ENCODE assay signal across 16 cellular contexts in genomic region chr2:24914713-24915112, GRCh38. TPM values are rescaled to one million over a fixed set of nuclear protein-coding genes. Genes with fewer than 3 reads are reported as not detected.
DNase-seq lines count a peak whose midpoint lies in the region; ATAC-seq and TF ChIP-seq lines count a peak whose summit lies in the region.
"Had no signal": no experiment of that assay in that cellular context is flagged by ENCODE, and none has a peak within 500 bp of the region (broad histone marks: within the 10 kb centered on the region; RNA-seq: fewer than 3 reads in every experiment).

No MANE protein-coding gene starts in this region.

- H3K4me3 Mint-ChIP-seq in CD4-positive, alpha-beta T cell, result peak overlapping the region; percentile 45
- H3K4me3 Mint-ChIP-seq in nephron progenitor cell, result peak overlapping the region; percentile 34
- no peak overlapping the region for H3K4me3 Mint-ChIP-seq in stimulated activated memory B cell treated with anti-CD40 and anti-IgM and Interleukin-4, amounts not matched to agents 10 μg/mL and 1 μg/mL and 100 μg/mL, for 72 hours
- H3K4me3 Mint-ChIP-seq in stimulated activated naive CD8-positive, alpha-beta T cell treated with anti-CD3 and anti-CD28 coated beads, Interleukin-15, amount 100 ng/mL, for 72 hours, result no peak overlapping the region

- H3K27me3 Mint-ChIP-seq in CD4-positive, alpha-beta T cell, result no peaks in the 10 kb centered on the region
- H3K27me3 Mint-ChIP-seq in nephron progenitor cell (ENCODE audit: low read depth, poor library complexity), result peaks cover 9% of the 10 kb centered on the region
- no peaks in the 10 kb centered on the region for H3K27me3 Mint-ChIP-seq in stimulated activated memory B cell treated with anti-CD40 and anti-IgM and Interleukin-4, amounts not matched to agents 10 μg/mL and 1 μg/mL and 100 μg/mL, for 72 hours
- H3K27me3 Mint-ChIP-seq in stimulated activated naive CD8-positive, alpha-beta T cell treated with anti-CD3 and anti-CD28 coated beads, Interleukin-15, amount 100 ng/mL, for 72 hours, result no peaks in the 10 kb centered on the region

- CTCF ChIA-PET in CD4-positive, alpha-beta T cell (lab: Charles Lee), result no interaction called here

- H3K27me3 ChIP-seq in CD4-positive, alpha-beta T cell (ENCODE audit: control insufficient read depth, insufficient read depth, low read length), result no peaks in the 10 kb centered on the region
- no peaks in the 10 kb centered on the region for H3K27me3 ChIP-seq in Peyer's patch
- H3K27me3 ChIP-seq: MG63 had no signal

- intact Hi-C loops in CD4-positive, alpha-beta T cell (cut with DNase I, micrococcal nuclease), result loop anchor here in 1 of 2 experiments (5.0 kb wide), 1 partner anchor 117 kb away; no protein-coding TSS in a partner anchor

- no peak for DNase-seq in CD4-positive, alpha-beta T cell
- peak in 2 of 3 donors; percentile 54 to 62 for DNase-seq in Peyer's patch
- no peak for DNase-seq in nephron progenitor cell
- DNase-seq in SIG-M5 (lab: John Stamatoyannopoulos, UW), result no peak
- no peak for DNase-seq in stimulated activated naive CD8-positive, alpha-beta T cell treated with anti-CD3 and anti-CD28 coated beads, Interleukin-15, amount 100 ng/mL, for 72 hours
- DNase-seq: ACHN, DMS79 treated with DMSO at 0.1 percent for 48 hours, GOT3, MG63, NCI-H1092, NCI-H146, NCI-H2081 treated with DMSO at 0.1 percent for 48 hours, NCI-H510A, PC-9 had no signal

- no peak for TF ChIP-seq CTCF in CD4-positive, alpha-beta T cell (IDR thresholded peaks at IDR 0.05)
- TF ChIP-seq CTCF in Peyer's patch (IDR thresholded peaks at IDR 0.05), result no peak
- TF ChIP-seq CTCF in nephron progenitor cell (IDR thresholded peaks at IDR 0.05), result no peak

- H3K4me1 ChIP-seq in Peyer's patch, result peaks cover 0 to 32% (median 5%) of the 10 kb centered on the region in 4 donors

- H3K9me3 Mint-ChIP-seq in CD4-positive, alpha-beta T cell, result no peaks in the 10 kb centered on the region
- peaks cover 18% of the 10 kb centered on the region for H3K9me3 Mint-ChIP-seq in nephron progenitor cell
- H3K9me3 Mint-ChIP-seq in stimulated activated memory B cell treated with anti-CD40 and anti-IgM and Interleukin-4, amounts not matched to agents 10 μg/mL and 1 μg/mL and 100 μg/mL, for 72 hours, result no peaks in the 10 kb centered on the region
- no peaks in the 10 kb centered on the region for H3K9me3 Mint-ChIP-seq in stimulated activated naive CD8-positive, alpha-beta T cell treated with anti-CD3 and anti-CD28 coated beads, Interleukin-15, amount 100 ng/mL, for 72 hours

- peaks cover 27% of the 10 kb centered on the region for H3K4me1 Mint-ChIP-seq in CD4-positive, alpha-beta T cell (ENCODE audit: low read depth)
- peaks cover 42% of the 10 kb centered on the region for H3K4me1 Mint-ChIP-seq in nephron progenitor cell
- H3K4me1 Mint-ChIP-seq in stimulated activated memory B cell treated with anti-CD40 and anti-IgM and Interleukin-4, amounts not matched to agents 10 μg/mL and 1 μg/mL and 100 μg/mL, for 72 hours, result peaks cover 45% of the 10 kb centered on the region
- H3K4me1 Mint-ChIP-seq in stimulated activated naive CD8-positive, alpha-beta T cell treated with anti-CD3 and anti-CD28 coated beads, Interleukin-15, amount 100 ng/mL, for 72 hours, result peaks cover 69% of the 10 kb centered on the region

- no peak for TF ChIP-seq POLR2A in Peyer's patch (IDR thresholded peaks at IDR 0.05)

- no peak overlapping the region for H3K27ac Mint-ChIP-seq in CD4-positive, alpha-beta T cell
- H3K27ac Mint-ChIP-seq in nephron progenitor cell, result no peak overlapping the region
- H3K27ac Mint-ChIP-seq in stimulated activated memory B cell treated with anti-CD40 and anti-IgM and Interleukin-4, amounts not matched to agents 10 μg/mL and 1 μg/mL and 100 μg/mL, for 72 hours, result peak overlapping the region; percentile 8
- no peak overlapping the region for H3K27ac Mint-ChIP-seq in stimulated activated naive CD8-positive, alpha-beta T cell treated with anti-CD3 and anti-CD28 coated beads, Interleukin-15, amount 100 ng/mL, for 72 hours

- no peak for ATAC-seq in CD4-positive, alpha-beta T cell (ENCODE audit: poor library complexity)
- ATAC-seq in stimulated activated memory B cell treated with anti-CD40 and anti-IgM and Interleukin-4, amounts not matched to agents 10 μg/mL and 1 μg/mL and 100 μg/mL, for 72 hours, result no peak
- ATAC-seq in GM18861 (IDR thresholded peaks at IDR 0.05; ENCODE audit: unreplicated experiment), result no peak
- no peak for ATAC-seq in stimulated activated naive CD8-positive, alpha-beta T cell treated with anti-CD3 and anti-CD28 coated beads, Interleukin-15, amount 100 ng/mL, for 72 hours

- POLR2A ChIA-PET in CD4-positive, alpha-beta T cell (lab: Charles Lee), result no interaction called here

- no peak overlapping the region for H3K27ac ChIP-seq in CD4-positive, alpha-beta T cell (ENCODE audit: low read depth, low read length)
- H3K27ac ChIP-seq in Peyer's patch, result peak overlapping the region in 1 of 4 donors; percentile 1
- H3K27ac ChIP-seq: PC-9 had no signal

- peaks cover 15% of the 10 kb centered on the region for H3K36me3 Mint-ChIP-seq in CD4-positive, alpha-beta T cell (ENCODE audit: low read depth)
- peaks cover 45% of the 10 kb centered on the region for H3K36me3 Mint-ChIP-seq in nephron progenitor cell (ENCODE audit: low read depth)
- peaks cover 52% of the 10 kb centered on the region for H3K36me3 Mint-ChIP-seq in stimulated activated memory B cell treated with anti-CD40 and anti-IgM and Interleukin-4, amounts not matched to agents 10 μg/mL and 1 μg/mL and 100 μg/mL, for 72 hours

- H3K9me3 ChIP-seq in CD4-positive, alpha-beta T cell (ENCODE audit: control insufficient read depth, low read length), result no peaks in the 10 kb centered on the region
- H3K9me3 ChIP-seq in Peyer's patch, result no peaks in the 10 kb centered on the region
- H3K9me3 ChIP-seq: MG63 had no signal

- H3K4me3 ChIP-seq in Peyer's patch, result no peak overlapping the region
- H3K4me3 ChIP-seq: MG63, PC-9 had no signal

- H3K36me3 ChIP-seq in Peyer's patch, result no peaks in the 10 kb centered on the region

RNA-seq across cellular contexts. Expression of gene ADCY3, which starts 5.3 kb away (rescaled TPM):
- total RNA-seq in CD4-positive, alpha-beta T cell, result 10 to 100 TPM; 28.1 to 31.4 TPM
- 100 to 1,000 TPM in 1 of 4 donors, 10 to 100 TPM in 3; 23.6 to 195 (median 56.4) TPM for total RNA-seq in Peyer's patch

RNA-seq across cellular contexts. Expression of gene DNAJC27, which starts 57.0 kb away (rescaled TPM):
- total RNA-seq in CD4-positive, alpha-beta T cell, result 10 to 100 TPM; 20.0 to 23.1 TPM
- total RNA-seq in Peyer's patch, result 10 to 100 TPM in 1 of 4 donors, 1 to 10 TPM in 3; 2.7 to 12.4 (median 7.8) TPM

Comparison
In these comparisons a context has a peak if more than half of its experiments do, and no peak if none do; other contexts are left out.
1. DNase-seq: peak in Peyer's patch (2 of 3); none in CD4-positive, alpha-beta T cell (0 of 10), nephron progenitor cell (single experiment), SIG-M5 (single experiment) and stimulated activated naive CD8-positive, alpha-beta T cell treated with anti-CD3 and anti-CD28 coated beads, Interleukin-15, amount 100 ng/mL, for 72 hours (0 of 2).
2. H3K4me3 Mint-ChIP-seq: peak in CD4-positive, alpha-beta T cell (single experiment) and nephron progenitor cell (single experiment); none in stimulated activated memory B cell treated with anti-CD40 and anti-IgM and Interleukin-4, amounts not matched to agents 10 μg/mL and 1 μg/mL and 100 μg/mL, for 72 hours (single experiment) and stimulated activated naive CD8-positive, alpha-beta T cell treated with anti-CD3 and anti-CD28 coated beads, Interleukin-15, amount 100 ng/mL, for 72 hours (0 of 2).